In genomic region chr11:117315285-117316196, GRCh38 we compare ENCODE assay signal across 8 cellular contexts. TPM values are rescaled to one million over a fixed set of nuclear protein-coding genes. Genes with fewer than 3 reads are reported as not detected.
DNase-seq lines count a peak whose midpoint lies in the region; ATAC-seq lines count a peak whose summit lies in the region.

No MANE protein-coding gene starts in this region.

- ATAC-seq in HG02588 (IDR thresholded peaks at IDR 0.05; ENCODE audit: unreplicated experiment): no peak
- ATAC-seq in GM18502 (IDR thresholded peaks at IDR 0.05; ENCODE audit: poor library complexity, unreplicated experiment): no peak

- H3K9me3 ChIP-seq in ES-I3 (ENCODE audit: control insufficient read depth, insufficient read depth, low read length) (no peaks in the 10 kb centered on the region), SJSA1 (replicated peaks) (no peaks in the 10 kb centered on the region), duodenal mucosa (ENCODE audit: control insufficient read depth in 1 of 2, low read length in 2 of 2) (no peaks in the 10 kb centered on the region), mucosa of stomach (ENCODE audit: control insufficient read depth, low read length) (no peaks in the 10 kb centered on the region)

- 2% methylated on average over 62 of the region's 62 CpGs for WGBS in urinary bladder

- H3K4me3 ChIP-seq in SJSA1 (peak overlapping the region; percentile 71), duodenal mucosa (ENCODE audit: low read depth in 1 of 2, low read length in 2 of 2) (peak overlapping the region; percentile 84 to 86), mucosa of stomach (ENCODE audit: low read length) (peak overlapping the region; percentile 41), urinary bladder (ENCODE audit: low read depth, low read length) (peak overlapping the region; percentile 98)

- H3K27me3 ChIP-seq in SJSA1 (replicated peaks): no peaks in the 10 kb centered on the region
- H3K27me3 ChIP-seq in duodenal mucosa (ENCODE audit: control insufficient read depth in 1 of 2, insufficient read depth in 2 of 2, low read length in 2 of 2): peaks cover 0 to 3% of the 10 kb centered on the region in 2 donors
- peaks cover 10% of the 10 kb centered on the region for H3K27me3 ChIP-seq in mucosa of stomach (ENCODE audit: control insufficient read depth, insufficient read depth, low read length)

- no peaks in the 10 kb centered on the region for H3K36me3 ChIP-seq in ES-I3 (ENCODE audit: insufficient read depth, low read length)
- no peaks in the 10 kb centered on the region for H3K36me3 ChIP-seq in SJSA1
- H3K36me3 ChIP-seq in duodenal mucosa (ENCODE audit: control insufficient read depth in 1 of 2, insufficient read depth in 2 of 2, low read length in 2 of 2): no peaks in the 10 kb centered on the region
- H3K36me3 ChIP-seq in mucosa of stomach (ENCODE audit: control insufficient read depth, insufficient read depth, low read length): no peaks in the 10 kb centered on the region
- H3K36me3 ChIP-seq in urinary bladder (ENCODE audit: insufficient read depth): no peaks in the 10 kb centered on the region

- H3K27ac ChIP-seq in SJSA1: no peak overlapping the region; the same call in 1 of the 2 replicates
- no peak overlapping the region for H3K27ac ChIP-seq in duodenal mucosa (ENCODE audit: low read depth, low read length)
- H3K27ac ChIP-seq in urinary bladder (ENCODE audit: low read depth): no peak overlapping the region

- DNase-seq in SJSA1 (ENCODE audit: low read depth in 1 of 2, low spot score in 2 of 2) (peak; percentile 23 to 37), UCSD-AML1 (lab: John Stamatoyannopoulos, UW; ENCODE audit: unreplicated experiment) (no peak)

- H3K4me1 ChIP-seq in ES-I3 (ENCODE audit: insufficient read depth, low read length): no peaks in the 10 kb centered on the region
- H3K4me1 ChIP-seq in SJSA1 (replicated peaks): peaks cover 6% of the 10 kb centered on the region
- H3K4me1 ChIP-seq in duodenal mucosa (ENCODE audit: control insufficient read depth in 1 of 2, insufficient read depth in 2 of 2, low read length in 2 of 2): peaks cover 8 to 15% of the 10 kb centered on the region in 2 donors
- peaks cover 7% of the 10 kb centered on the region for H3K4me1 ChIP-seq in mucosa of stomach (ENCODE audit: control insufficient read depth, insufficient read depth, low read length)
- no peaks in the 10 kb centered on the region for H3K4me1 ChIP-seq in urinary bladder (ENCODE audit: insufficient read depth)

- H3K9ac ChIP-seq in ES-I3 (ENCODE audit: low read depth, low read length): peak overlapping the region; percentile 84; the same call in 1 of the 2 replicates
- peak overlapping the region; percentile 59 to 63 for H3K9ac ChIP-seq in duodenal mucosa (ENCODE audit: low read depth in 1 of 2, low read length in 2 of 2)
- H3K9ac ChIP-seq in mucosa of stomach (ENCODE audit: low read length): peak overlapping the region; percentile 64

RNA-seq across cellular contexts. Expression of gene BACE1, which starts 0.5 kb away (rescaled TPM):
- total RNA-seq in SJSA1 (2014; rRNA removed; shearing (Covaris generic)): 11.4 and 22.7 TPM in 2 replicates
- 19.1 TPM for total RNA-seq in urinary bladder
- 20.0 TPM for polyA plus RNA-seq in urinary bladder

RNA-seq across cellular contexts. Expression of gene CEP164, which starts 12.1 kb away (rescaled TPM):
- total RNA-seq in SJSA1 (2014; rRNA removed; shearing (Covaris generic)): 24.8 and 35.1 TPM in 2 replicates
- total RNA-seq in urinary bladder: 29.0 TPM
- 17.5 TPM for polyA plus RNA-seq in urinary bladder

RNA-seq across cellular contexts. Expression of gene BACE1-AS, which starts 24.4 kb away (rescaled TPM):
- 0.92 and 1.8 TPM in 2 replicates for total RNA-seq in SJSA1 (2014; rRNA removed; shearing (Covaris generic))
- total RNA-seq in urinary bladder: 4.5 TPM
- 6.0 TPM for polyA plus RNA-seq in urinary bladder

Comparison
In these comparisons a context has a peak if more than half of its experiments do, and no peak if none do; other contexts are left out.
1. H3K4me3 ChIP-seq: peak in every context shown above with its lines; median percentile 98 in urinary bladder; 85 in duodenal mucosa; 71 in SJSA1; 41 in mucosa of stomach.